8 cellular contexts compared by ENCODE assay signal in genomic region chr9:34620061-34620994, GRCh38. TPM values are rescaled to one million over a fixed set of nuclear protein-coding genes. Genes with fewer than 3 reads are reported as not detected.
A peak's percentile ranks its signal among the peaks of the same experiment; 100 is the strongest.
DNase-seq lines count a peak whose midpoint lies in the region; ATAC-seq and TF ChIP-seq lines count a peak whose summit lies in the region.

TSS of gene DCTN3 (minus strand) at chr9:34620495. CDS start at chr9:34620464, 31 bp downstream.

- ATAC-seq in GM19023 (IDR thresholded peaks at IDR 0.05; ENCODE audit: unreplicated experiment) (peak; percentile 99), HG03280 (IDR thresholded peaks at IDR 0.05; ENCODE audit: unreplicated experiment) (peak; percentile 96)
- peak; percentile 99 for ATAC-seq in activated CD4-positive, CD25-positive, alpha-beta regulatory T cell treated with anti-CD3 and anti-CD28 coated beads, Interleukin-2, amount 50 U/mL, for 24 hours

- peaks cover 27% of the 10 kb centered on the region for H3K27me3 ChIP-seq in kidney epithelial cell (ENCODE audit: control insufficient read depth, insufficient read depth, low read length)

- TF ChIP-seq CTCF in AG09309 (IDR thresholded peaks at IDR 0.05; ENCODE audit: control insufficient read depth, insufficient read depth, low read depth, low read length, missing control alignments) = no peak
- TF ChIP-seq CTCF in kidney epithelial cell (IDR thresholded peaks at IDR 0.05; ENCODE audit: insufficient read depth, low read length, poor library complexity, severe bottlenecking) = no peak

- H3K4me3 ChIP-seq in AG09309 (ENCODE audit: control insufficient read depth, low read depth, low read length) (peak within 1 kb of the TSS; percentile 82), kidney epithelial cell (ENCODE audit: low read depth, low read length) (peak within 1 kb of the TSS; percentile 69)

- no peaks in the 10 kb centered on the region for H3K36me3 ChIP-seq in kidney epithelial cell (ENCODE audit: control insufficient read depth, insufficient read depth, low read length)

- DNase-seq in AG09309 (ENCODE audit: low read depth) (peak; percentile 81), NCI-H446 treated with DMSO at 0.1 percent for 48 hours (lab: John Stamatoyannopoulos, UW) (peak; percentile 92), cerebellar nuclear complex (lab: John Stamatoyannopoulos, UW) (peak; percentile 88 to 95), kidney epithelial cell (ENCODE audit: low read depth) (peak; percentile 90)
- DNase-seq in stimulated activated CD4-positive, alpha-beta T cell treated with anti-CD3 and anti-CD28 coated beads, Interleukin-15, amount 100 ng/mL, for 48 hours (ENCODE audit: low read depth in 2 of 2) = peak; percentile 87 to 88

RNA-seq across cellular contexts. Expression of gene DCTN3, which starts in this region (rescaled TPM):
- total RNA-seq in kidney epithelial cell = 92.7 and 128 TPM in 2 replicates

Comparison
In these comparisons a context has a peak if more than half of its experiments do, and no peak if none do; other contexts are left out.
1. Peak in every context shown above with its lines: DNase-seq, ATAC-seq and H3K4me3 ChIP-seq.